Comparison of ENCODE assay signal across 39 cellular contexts in genomic region chr12:88820012-88820411, GRCh38.
"Had no signal": no experiment of that assay in that cellular context is flagged by ENCODE, and none has a peak within 500 bp of the region (broad histone marks: within the 10 kb centered on the region; RNA-seq: fewer than 3 reads in every experiment).

No MANE protein-coding gene starts in this region.

- H3K36me3 Mint-ChIP-seq: activated naive CD4-positive, alpha-beta T cell treated with anti-CD3 and anti-CD28 coated beads, Interleukin-2, amount 10 ng/mL, durations not matched to agents 7 days and 5 days; activated naive CD4-positive, alpha-beta T cell treated with anti-CD3 and anti-CD28 coated beads, Interleukin-2, amount 50 U/mL, for 24 hours; activated naive CD4-positive, alpha-beta T cell treated with anti-CD3 and anti-CD28 coated beads, Interleukin-2, amount 50 U/mL, for 72 hours; activated naive CD8-positive, alpha-beta T cell; activated naive CD8-positive, alpha-beta T cell treated with anti-CD3 and anti-CD28 coated beads for 36 hours; activated naive CD8-positive, alpha-beta T cell treated with anti-CD3 and anti-CD28 coated beads, Interleukin-2, amount 10 ng/mL, durations not matched to agents 7 days and 5 days; brain had no signal

- ATAC-seq: activated naive CD4-positive, alpha-beta T cell treated with anti-CD3 and anti-CD28 coated beads, Interleukin-2, amount 50 U/mL, for 72 hours; activated naive CD8-positive, alpha-beta T cell treated with anti-CD3 and anti-CD28 coated beads, Interleukin-2, amount 50 U/mL, for 24 hours; activated T-cell treated with anti-CD3 and anti-CD28 coated beads, Interleukin-2, amount 50 U/mL, for 4 hours; activated T-cell treated with anti-CD3 and anti-CD28 coated beads, Interleukin-2, amount 50 U/mL, for 72 hours; activated T-helper 17 cell treated with anti-CD3 and anti-CD28 coated beads, Interleukin-2, amount 50 U/mL, for 72 hours; body of pancreas had no signal

- H3K27me3 Mint-ChIP-seq: activated naive CD4-positive, alpha-beta T cell treated with anti-CD3 and anti-CD28 coated beads, Interleukin-2, amount 10 ng/mL, durations not matched to agents 7 days and 5 days; activated naive CD8-positive, alpha-beta T cell; activated naive CD8-positive, alpha-beta T cell treated with anti-CD3 and anti-CD28 coated beads for 36 hours; activated naive CD8-positive, alpha-beta T cell treated with anti-CD3 and anti-CD28 coated beads, Interleukin-2, amount 10 ng/mL, durations not matched to agents 7 days and 5 days; activated naive CD8-positive, alpha-beta T cell treated with anti-CD3 and anti-CD28 coated beads, Interleukin-2, amount 50 U/mL, for 24 hours; activated T-cell treated with anti-CD3 and anti-CD28 coated beads, Interleukin-2, amount 50 U/mL, for 24 hours; activated T-helper 17 cell treated with anti-CD3 and anti-CD28 coated beads, Interleukin-2, amount 50 U/mL, for 72 hours; brain; central memory CD8-positive, alpha-beta T cell had no signal

- H3K36me3 ChIP-seq: ascending aorta, brain microvascular endothelial cell, breast epithelium, cardiac muscle cell had no signal

- H3K4me1 ChIP-seq: adrenal gland, ascending aorta had no signal

- FAIRE-seq: bronchial epithelial cell had no signal

- DNase-seq: activated effector memory CD4-positive, alpha-beta T cell treated with anti-CD3 and anti-CD28 coated beads, Interleukin-2, amount 50 U/mL, for 16 hours; activated effector memory CD4-positive, alpha-beta T cell treated with Interleukin-2 at 50 U/mL for 16 hours; activated gamma-delta T cell; activated gamma-delta T cell treated with Interleukin-2 at 50 U/mL for 16 hours; activated naive CD4-positive, alpha-beta T cell; activated naive CD4-positive, alpha-beta T cell treated with anti-CD3 and anti-CD28 coated beads for 36 hours; activated naive CD4-positive, alpha-beta T cell treated with anti-CD3 and anti-CD28 coated beads, Interleukin-2, amount 10 ng/mL, durations not matched to agents 7 days and 5 days; activated naive CD4-positive, alpha-beta T cell treated with anti-CD3 and anti-CD28 coated beads, Interleukin-2, amount 50 U/mL, for 16 hours; activated naive CD4-positive, alpha-beta T cell treated with Interleukin-2 at 50 U/mL for 16 hours; activated naive CD8-positive, alpha-beta T cell treated with anti-CD3 and anti-CD28 coated beads for 36 hours; activated naive CD8-positive, alpha-beta T cell treated with anti-CD3 and anti-CD28 coated beads, Interleukin-2, amount 10 ng/mL, durations not matched to agents 7 days and 5 days; activated naive CD8-positive, alpha-beta T cell treated with anti-CD3 and anti-CD28 coated beads, Interleukin-2, amount 50 U/mL, for 24 hours; activated T-cell treated with anti-CD3 and anti-CD28 coated beads, Interleukin-2, amount 50 U/mL, for 1 hour; activated T-cell treated with anti-CD3 and anti-CD28 coated beads, Interleukin-2, amount 50 U/mL, for 24 hours; activated T-cell treated with anti-CD3 and anti-CD28 coated beads, Interleukin-2, amount 50 U/mL, for 4 hours; activated T-cell treated with anti-CD3 and anti-CD28 coated beads, Interleukin-2, amount 50 U/mL, for 48 hours; activated T-cell treated with anti-CD3 and anti-CD28 coated beads, Interleukin-2, amount 50 U/mL, for 72 hours; adrenal gland; amniotic stem cell; amygdala; anterior cingulate cortex; aorta; body of pancreas; brain microvascular endothelial cell; caudate nucleus; central memory CD4-positive, alpha-beta T cell; cerebellar nuclear complex had no signal

- H3K4me3 ChIP-seq: adrenal gland, ascending aorta, body of pancreas, breast epithelium, cardiac muscle cell had no signal

- H3K27me3 ChIP-seq: adrenal gland, ascending aorta, body of pancreas, brain microvascular endothelial cell, breast epithelium, cardiac muscle cell had no signal

- H3K9me3 ChIP-seq: adrenal gland, ascending aorta, body of pancreas, breast epithelium had no signal

- H3K27ac ChIP-seq: adrenal gland, ascending aorta, body of pancreas, brain microvascular endothelial cell, breast epithelium, cardiac muscle cell had no signal

- H3K9me3 Mint-ChIP-seq: activated naive CD4-positive, alpha-beta T cell treated with anti-CD3 and anti-CD28 coated beads, Interleukin-2, amount 10 ng/mL, durations not matched to agents 7 days and 5 days; activated naive CD4-positive, alpha-beta T cell treated with anti-CD3 and anti-CD28 coated beads, Interleukin-2, amount 50 U/mL, for 72 hours; activated naive CD8-positive, alpha-beta T cell treated with anti-CD3 and anti-CD28 coated beads for 36 hours; activated naive CD8-positive, alpha-beta T cell treated with anti-CD3 and anti-CD28 coated beads, Interleukin-2, amount 10 ng/mL, durations not matched to agents 7 days and 5 days; activated naive CD8-positive, alpha-beta T cell treated with anti-CD3 and anti-CD28 coated beads, Interleukin-2, amount 50 U/mL, for 24 hours; activated T-cell treated with anti-CD3 and anti-CD28 coated beads, Interleukin-2, amount 50 U/mL, for 24 hours; activated T-cell treated with anti-CD3 and anti-CD28 coated beads, Interleukin-2, amount 50 U/mL, for 72 hours; activated T-helper 1 cell treated with anti-CD3 and anti-CD28 coated beads, Interleukin-12 subunit alpha, Interleukin-12 subunit beta, Interleukin-2, Interleukin-4 antibody, amounts not matched to agents 30 ng/mL and 10 ng/mL and 1 ng/mL, durations not matched to agents 14 hours and 24 hours and 36 hours; activated T-helper 17 cell treated with anti-CD3 and anti-CD28 coated beads, Interleukin-2, amount 50 U/mL, for 72 hours; activated T-helper 2 cell treated with anti-CD3 and anti-CD28 coated beads, Interferon-gamma antibody, Interleukin-2, Interleukin-4, amounts not matched to agents 10 μg/mL and 5 μg/mL and 100 μg/mL, durations not matched to agents 14 hours and 24 hours and 36 hours had no signal

- H3K4me3 Mint-ChIP-seq: activated naive CD4-positive, alpha-beta T cell treated with anti-CD3 and anti-CD28 coated beads for 36 hours; activated naive CD4-positive, alpha-beta T cell treated with anti-CD3 and anti-CD28 coated beads, Interleukin-2, amount 10 ng/mL, durations not matched to agents 7 days and 5 days; activated naive CD4-positive, alpha-beta T cell treated with anti-CD3 and anti-CD28 coated beads, Interleukin-2, amount 50 U/mL, for 24 hours; activated naive CD8-positive, alpha-beta T cell; activated naive CD8-positive, alpha-beta T cell treated with anti-CD3 and anti-CD28 coated beads for 36 hours; activated naive CD8-positive, alpha-beta T cell treated with anti-CD3 and anti-CD28 coated beads, Interleukin-2, amount 10 ng/mL, durations not matched to agents 7 days and 5 days; activated naive CD8-positive, alpha-beta T cell treated with anti-CD3 and anti-CD28 coated beads, Interleukin-2, amount 50 U/mL, for 24 hours; activated T-cell treated with anti-CD3 and anti-CD28 coated beads, Interleukin-2, amount 50 U/mL, for 24 hours; activated T-cell treated with anti-CD3 and anti-CD28 coated beads, Interleukin-2, amount 50 U/mL, for 4 hours; activated T-cell treated with anti-CD3 and anti-CD28 coated beads, Interleukin-2, amount 50 U/mL, for 72 hours; activated T-helper 1 cell treated with anti-CD3 and anti-CD28 coated beads, Interleukin-12 subunit alpha, Interleukin-12 subunit beta, Interleukin-2, Interleukin-4 antibody, amounts not matched to agents 30 ng/mL and 10 ng/mL and 1 ng/mL, durations not matched to agents 14 hours and 24 hours and 36 hours; activated T-helper 17 cell treated with anti-CD3 and anti-CD28 coated beads, Interleukin-2, amount 50 U/mL, for 72 hours; brain; central memory CD8-positive, alpha-beta T cell had no signal

- H3K4me1 Mint-ChIP-seq: activated naive CD4-positive, alpha-beta T cell treated with anti-CD3 and anti-CD28 coated beads, Interleukin-2, amount 10 ng/mL, durations not matched to agents 7 days and 5 days; activated naive CD4-positive, alpha-beta T cell treated with anti-CD3 and anti-CD28 coated beads, Interleukin-2, amount 50 U/mL, for 24 hours; activated naive CD8-positive, alpha-beta T cell treated with anti-CD3 and anti-CD28 coated beads for 36 hours; activated naive CD8-positive, alpha-beta T cell treated with anti-CD3 and anti-CD28 coated beads, Interleukin-2, amount 10 ng/mL, durations not matched to agents 7 days and 5 days; activated naive CD8-positive, alpha-beta T cell treated with anti-CD3 and anti-CD28 coated beads, Interleukin-2, amount 50 U/mL, for 24 hours; activated T-helper 17 cell treated with anti-CD3 and anti-CD28 coated beads, Interleukin-2, amount 50 U/mL, for 72 hours; brain; central memory CD8-positive, alpha-beta T cell had no signal

- H3K27ac Mint-ChIP-seq: activated naive CD4-positive, alpha-beta T cell treated with anti-CD3 and anti-CD28 coated beads for 36 hours; activated naive CD4-positive, alpha-beta T cell treated with anti-CD3 and anti-CD28 coated beads, Interleukin-2, amount 10 ng/mL, durations not matched to agents 7 days and 5 days; activated naive CD4-positive, alpha-beta T cell treated with anti-CD3 and anti-CD28 coated beads, Interleukin-2, amount 50 U/mL, for 24 hours; activated naive CD4-positive, alpha-beta T cell treated with anti-CD3 and anti-CD28 coated beads, Interleukin-2, amount 50 U/mL, for 72 hours; activated naive CD8-positive, alpha-beta T cell; activated naive CD8-positive, alpha-beta T cell treated with anti-CD3 and anti-CD28 coated beads for 36 hours; activated naive CD8-positive, alpha-beta T cell treated with anti-CD3 and anti-CD28 coated beads, Interleukin-2, amount 10 ng/mL, durations not matched to agents 7 days and 5 days; activated naive CD8-positive, alpha-beta T cell treated with anti-CD3 and anti-CD28 coated beads, Interleukin-2, amount 50 U/mL, for 24 hours; activated T-cell treated with anti-CD3 and anti-CD28 coated beads, Interleukin-2, amount 50 U/mL, for 24 hours; activated T-cell treated with anti-CD3 and anti-CD28 coated beads, Interleukin-2, amount 50 U/mL, for 72 hours; activated T-helper 1 cell treated with anti-CD3 and anti-CD28 coated beads, Interleukin-12 subunit alpha, Interleukin-12 subunit beta, Interleukin-2, Interleukin-4 antibody, amounts not matched to agents 30 ng/mL and 10 ng/mL and 1 ng/mL, durations not matched to agents 14 hours and 24 hours and 36 hours; activated T-helper 17 cell treated with anti-CD3 and anti-CD28 coated beads, Interleukin-2, amount 50 U/mL, for 72 hours; activated T-helper 2 cell treated with anti-CD3 and anti-CD28 coated beads, Interferon-gamma antibody, Interleukin-2, Interleukin-4, amounts not matched to agents 10 μg/mL and 5 μg/mL and 100 μg/mL, durations not matched to agents 14 hours and 24 hours and 36 hours; brain had no signal
